ENCODE assay signal across 6 cellular contexts in the genomic region with DNA sequence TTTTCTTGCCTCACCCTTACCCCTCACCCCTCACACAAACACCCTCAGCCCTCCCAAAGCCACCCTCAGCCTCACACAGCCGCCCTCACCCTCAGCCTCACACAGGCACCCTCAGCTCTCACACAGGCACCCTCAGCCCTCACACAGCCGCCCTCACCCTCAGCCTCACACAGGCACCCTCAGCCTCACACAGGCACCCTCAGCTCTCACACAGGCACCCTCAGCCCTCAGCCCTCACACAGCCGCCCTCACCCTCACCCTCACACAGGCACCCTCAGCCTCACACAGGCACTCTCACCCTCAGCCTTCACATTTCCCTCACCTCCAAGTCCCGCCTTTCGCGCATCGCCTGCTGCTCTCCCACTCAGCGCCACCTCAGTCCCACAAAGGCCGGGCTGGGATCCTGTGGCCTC. TPM values are rescaled to one million over a fixed set of nuclear protein-coding genes. Genes with fewer than 3 reads are reported as not detected.
A peak's percentile ranks its signal among the peaks of the same experiment; 100 is the strongest.
DNase-seq lines count a peak whose midpoint lies in the region; ATAC-seq and TF ChIP-seq lines count a peak whose summit lies in the region.

No MANE protein-coding gene starts in this region.

- H3K4me1 ChIP-seq in hepatocyte (ENCODE audit: insufficient read depth) (peaks cover 12% of the 10 kb centered on the region), tibial nerve (peaks cover 0 to 33% (median 12%) of the 10 kb centered on the region in 4 donors)

- peaks cover 56% of the 10 kb centered on the region for H3K79me2 ChIP-seq in hepatocyte

- no peak overlapping the region for H3K4me3 Mint-ChIP-seq in activated CD8-positive, alpha-beta memory T cell treated with anti-CD3 and anti-CD28 coated beads, Interleukin-2, amount 10 ng/mL, durations not matched to agents 7 days and 5 days

- 13% methylated on average over 9 of the region's 9 CpGs for WGBS in hepatocyte (ENCODE audit: low lambda C conversion rate, missing lambda C conversion rate)
- WGBS in tibial nerve, 2 donors = 2 to 9% methylated on average over 9 of the region's 9 CpGs

- no peaks in the 10 kb centered on the region for H3K36me3 ChIP-seq in hepatocyte (replicated peaks; ENCODE audit: insufficient read depth, low read depth)
- peaks cover 0 to 23% (median 0%) of the 10 kb centered on the region in 3 donors for H3K36me3 ChIP-seq in tibial nerve

- H3K27me3 Mint-ChIP-seq in activated CD8-positive, alpha-beta memory T cell treated with anti-CD3 and anti-CD28 coated beads, Interleukin-2, amount 10 ng/mL, durations not matched to agents 7 days and 5 days = no peaks in the 10 kb centered on the region

- peaks cover 4% of the 10 kb centered on the region for H3K4me1 Mint-ChIP-seq in activated CD8-positive, alpha-beta memory T cell treated with anti-CD3 and anti-CD28 coated beads, Interleukin-2, amount 10 ng/mL, durations not matched to agents 7 days and 5 days

- peak overlapping the region; percentile 21 for H3K4me3 ChIP-seq in hepatocyte
- peak overlapping the region; percentile 70 to 84 (median 82) for H3K4me3 ChIP-seq in tibial nerve

- H3K9me3 Mint-ChIP-seq in activated CD8-positive, alpha-beta memory T cell treated with anti-CD3 and anti-CD28 coated beads, Interleukin-2, amount 10 ng/mL, durations not matched to agents 7 days and 5 days (ENCODE audit: low read depth) = no peaks in the 10 kb centered on the region

- TF ChIP-seq POLR2A in tibial nerve (IDR thresholded peaks at IDR 0.05) = no peak

- H4K20me1 ChIP-seq in hepatocyte (ENCODE audit: insufficient read depth, poor library complexity, severe bottlenecking) = no peaks in the 10 kb centered on the region

- peak overlapping the region; percentile 81 for H3K4me2 ChIP-seq in hepatocyte

- no peak for TF ChIP-seq EP300 in tibial nerve (IDR thresholded peaks at IDR 0.05)

- peaks cover 4% of the 10 kb centered on the region for H3K36me3 Mint-ChIP-seq in activated CD8-positive, alpha-beta memory T cell treated with anti-CD3 and anti-CD28 coated beads, Interleukin-2, amount 10 ng/mL, durations not matched to agents 7 days and 5 days

- H3K27me3 ChIP-seq in hepatocyte (no peaks in the 10 kb centered on the region), tibial nerve (no peaks in the 10 kb centered on the region)

- DNase-seq in activated CD8-positive, alpha-beta memory T cell treated with anti-CD3 and anti-CD28 coated beads, Interleukin-2, amount 10 ng/mL, durations not matched to agents 7 days and 5 days = no peak
- DNase-seq in activated CD8-positive, alpha-beta memory T cell treated with anti-CD3 and anti-CD28 coated beads, Interleukin-2, amount 50 U/mL, for 4 hours = no peak
- DNase-seq in hepatocyte (ENCODE audit: low spot score) = no peak
- DNase-seq in tibial nerve (ENCODE audit: low spot score in 2 of 2) = no peak
- DNase-seq in SKM-1 treated with dmso at 0.1 percent for 144 hours (lab: John Stamatoyannopoulos, UW; ENCODE audit: unreplicated experiment) = no peak

- no peak overlapping the region for H3K27ac Mint-ChIP-seq in activated CD8-positive, alpha-beta memory T cell treated with anti-CD3 and anti-CD28 coated beads, Interleukin-2, amount 10 ng/mL, durations not matched to agents 7 days and 5 days

- H3K9me2 ChIP-seq in hepatocyte (replicated peaks; ENCODE audit: insufficient read depth) = no peaks in the 10 kb centered on the region

- no peak overlapping the region for H2AFZ ChIP-seq in hepatocyte

- TF ChIP-seq CTCF in hepatocyte (IDR thresholded peaks at IDR 0.05; ENCODE audit: poor library complexity) (no peak), tibial nerve (IDR thresholded peaks at IDR 0.05) (no peak)

- H3K9me3 ChIP-seq in hepatocyte (ENCODE audit: low read depth) = no peaks in the 10 kb centered on the region
- H3K9me3 ChIP-seq in tibial nerve = no peaks in the 10 kb centered on the region

- CTCF ChIA-PET in activated CD8-positive, alpha-beta memory T cell treated with anti-CD3 and anti-CD28 coated beads, Interleukin-2, amount 10 ng/mL, durations not matched to agents 7 days and 5 days (lab: Charles Lee) = interaction anchor here (1.1 to 2.1 kb wide), 6 partner anchors 8 to 193 kb away, joined by 4 to 8 read pairs (median 5); a partner anchor contains a TSS

- H3K27ac ChIP-seq in hepatocyte (peak overlapping the region; percentile 14), tibial nerve (peak overlapping the region; percentile 92 to 96 (median 96))

- ATAC-seq in activated CD8-positive, alpha-beta memory T cell treated with anti-CD3 and anti-CD28 coated beads, Interleukin-2, amount 10 ng/mL, durations not matched to agents 7 days and 5 days = peak; percentile 50
- ATAC-seq in GM21515 (IDR thresholded peaks at IDR 0.05; ENCODE audit: unreplicated experiment) = no peak

RNA-seq across cellular contexts. Expression of a gene that starts 0.3 kb away (rescaled TPM):
- total RNA-seq in activated CD8-positive, alpha-beta memory T cell treated with anti-CD3 and anti-CD28 coated beads, Interleukin-2, amount 10 ng/mL, durations not matched to agents 7 days and 5 days = 1 to 10 TPM; 4.4 to 6.3 TPM
- 1.3 and 2.0 TPM in 2 replicates for total RNA-seq in hepatocyte
- 2.2 and 3.0 TPM in 2 replicates for polyA plus RNA-seq in hepatocyte
- total RNA-seq in tibial nerve = 1 to 10 TPM; 2.2 to 4.8 (median 4.2) TPM

RNA-seq across cellular contexts. Expression of a gene that starts 21.3 kb away (rescaled TPM):
- total RNA-seq in activated CD8-positive, alpha-beta memory T cell treated with anti-CD3 and anti-CD28 coated beads, Interleukin-2, amount 10 ng/mL, durations not matched to agents 7 days and 5 days = 10 to 100 TPM; 78.3 to 82.7 TPM
- 57.9 and 73.2 TPM in 2 replicates for total RNA-seq in hepatocyte
- polyA plus RNA-seq in hepatocyte = 68.9 and 71.7 TPM in 2 replicates
- 10 to 100 TPM; 30.0 to 59.2 (median 45.9) TPM for total RNA-seq in tibial nerve

RNA-seq across cellular contexts. Expression of a gene that starts 26.8 kb away (rescaled TPM):
- total RNA-seq in activated CD8-positive, alpha-beta memory T cell treated with anti-CD3 and anti-CD28 coated beads, Interleukin-2, amount 10 ng/mL, durations not matched to agents 7 days and 5 days = 10 to 100 TPM; 12.2 to 12.8 TPM
- 35.9 and 45.5 TPM in 2 replicates for total RNA-seq in hepatocyte
- polyA plus RNA-seq in hepatocyte = 106 and 108 TPM in 2 replicates
- total RNA-seq in tibial nerve = 100 to 1,000 TPM in 1 of 4 donors, 10 to 100 TPM in 3; 86.1 to 165 (median 97.6) TPM

RNA-seq across cellular contexts. Expression of a gene that starts 36.0 kb away (rescaled TPM):
- under 1 TPM; 0.87 to 0.91 TPM for total RNA-seq in activated CD8-positive, alpha-beta memory T cell treated with anti-CD3 and anti-CD28 coated beads, Interleukin-2, amount 10 ng/mL, durations not matched to agents 7 days and 5 days
- 1.5 and 1.6 TPM in 2 replicates for total RNA-seq in hepatocyte
- polyA plus RNA-seq in hepatocyte = 3.3 and 4.3 TPM in 2 replicates
- 1 to 10 TPM; 2.9 to 6.5 (median 3.9) TPM for total RNA-seq in tibial nerve

RNA-seq across cellular contexts. Expression of a gene that starts 47.8 kb away (rescaled TPM):
- total RNA-seq in activated CD8-positive, alpha-beta memory T cell treated with anti-CD3 and anti-CD28 coated beads, Interleukin-2, amount 10 ng/mL, durations not matched to agents 7 days and 5 days = 1 to 10 TPM; 4.8 to 5.0 TPM
- total RNA-seq in hepatocyte = 7.1 and 8.7 TPM in 2 replicates
- polyA plus RNA-seq in hepatocyte = 1.0 and 1.4 TPM in 2 replicates
- 10 to 100 TPM in 1 of 4 donors, 1 to 10 TPM in 3; 8.0 to 11.2 (median 8.6) TPM for total RNA-seq in tibial nerve
